In the genomic region with DNA sequence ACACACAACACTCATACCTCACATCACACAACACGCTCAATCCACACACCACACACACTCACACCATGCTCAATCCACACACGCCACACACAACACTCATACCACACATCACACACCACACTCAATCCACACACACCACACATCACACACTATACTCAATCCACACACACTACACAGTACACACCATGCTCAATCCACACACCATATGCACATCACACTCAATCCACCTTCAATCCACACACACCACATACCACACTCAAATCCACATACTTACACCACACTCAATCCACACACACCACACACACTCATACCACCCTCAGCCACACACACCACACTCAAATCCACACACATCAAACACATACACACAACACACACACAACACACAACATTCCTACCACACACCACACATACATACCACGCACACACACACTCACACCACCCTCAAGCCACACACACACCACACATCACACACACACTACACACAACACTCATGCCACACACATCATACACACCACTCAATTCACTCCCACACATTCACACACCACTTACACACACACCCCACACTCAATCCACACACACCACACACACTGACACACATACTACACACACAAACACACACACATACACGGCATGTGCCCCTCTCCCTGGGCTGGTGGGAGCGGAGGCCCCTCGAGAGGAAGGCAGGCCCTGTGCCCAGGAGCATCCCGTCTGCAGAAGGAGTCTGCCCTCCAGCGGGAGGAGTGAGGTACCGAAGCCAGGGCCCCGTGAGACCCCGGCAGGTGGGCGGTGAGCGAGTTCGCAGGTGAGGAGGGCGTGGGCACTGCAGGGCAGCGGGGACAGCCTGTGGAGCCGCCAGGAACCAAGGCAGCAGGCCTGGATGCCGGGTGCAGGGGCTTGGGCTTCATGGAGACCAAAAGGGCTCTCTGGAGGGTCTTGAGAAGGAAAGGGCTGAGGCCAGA, we compare ENCODE assay signal across 1 cellular context.
TF ChIP-seq lines count a peak whose summit lies in the region.

No MANE protein-coding gene starts in this region.

TF ChIP-seq in HepG2, 621 proteins besides CTCF, POLR2A, EP300 and RAD21 (continued from another document and continues in another):
- TF ChIP-seq ZNF318 (CRISPR knock-in tag; IDR thresholded peaks at IDR 0.05) (no peak), SOX13 (IDR thresholded peaks at IDR 0.05) (no peak), SOX13 (CRISPR knock-in tag; conservative IDR thresholded peaks at IDR 0.05 in 1 of 2, IDR thresholded peaks at IDR 0.05 in 1 of 2) (no peak), ZNF143 (CRISPR knock-in tag; IDR thresholded peaks at IDR 0.05) (no peak), FOXP1 (IDR thresholded peaks at IDR 0.05) (no peak), FOXP1 (CRISPR knock-in tag; IDR thresholded peaks at IDR 0.05) (no peak), ZNF230 (CRISPR knock-in tag; IDR thresholded peaks at IDR 0.05) (peak; percentile 53; the same call in 1 of the 2 replicates), CEBPZ (IDR thresholded peaks at IDR 0.05; ENCODE audit: low read length) (no peak), ZBTB40 (IDR thresholded peaks at IDR 0.05) (peak; percentile 19; the same call in 1 of the 2 replicates), ZBTB40 (CRISPR knock-in tag; IDR thresholded peaks at IDR 0.05) (no peak), ZEB1 (IDR thresholded peaks at IDR 0.05; ENCODE audit: insufficient replicate concordance, low read depth) (no peak), DR1 (CRISPR knock-in tag; IDR thresholded peaks at IDR 0.05) (no peak), TOPORS (CRISPR knock-in tag; IDR thresholded peaks at IDR 0.05) (no peak), ZNF562 (CRISPR knock-in tag; IDR thresholded peaks at IDR 0.05; ENCODE audit: borderline replicate concordance) (no peak), ZNF879 (CRISPR knock-in tag; IDR thresholded peaks at IDR 0.05) (no peak), ZNF552 (CRISPR knock-in tag; IDR thresholded peaks at IDR 0.05; ENCODE audit: borderline replicate concordance) (no peak), MIER2 (CRISPR knock-in tag; IDR thresholded peaks at IDR 0.05) (no peak), ELF3 (CRISPR knock-in tag; IDR thresholded peaks at IDR 0.05) (no peak), NR2F2 (IDR thresholded peaks at IDR 0.05; ENCODE audit: borderline replicate concordance, low read depth) (no peak), ZNF883 (CRISPR knock-in tag; IDR thresholded peaks at IDR 0.05; ENCODE audit: not compliant biosample characterization) (peak; percentile 45), TAF15 (IDR thresholded peaks at IDR 0.05; ENCODE audit: low read depth, low read length, poor library complexity, severe bottlenecking) (no peak)
- TF ChIP-seq, protein P1, sequence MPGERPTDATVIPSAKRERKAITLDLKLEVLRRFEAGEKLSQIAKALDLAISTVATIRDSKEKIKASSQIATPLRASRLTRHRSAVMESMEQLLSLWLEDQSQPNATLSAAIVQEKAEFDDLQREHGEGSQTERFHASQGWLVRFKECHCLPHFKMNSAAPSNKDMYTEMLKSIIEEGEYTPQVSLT (CRISPR knock-in tag; IDR thresholded peaks at IDR 0.05; ENCODE audit: borderline replicate concordance, low read depth), result no peak
- TF ChIP-seq, protein P2, sequence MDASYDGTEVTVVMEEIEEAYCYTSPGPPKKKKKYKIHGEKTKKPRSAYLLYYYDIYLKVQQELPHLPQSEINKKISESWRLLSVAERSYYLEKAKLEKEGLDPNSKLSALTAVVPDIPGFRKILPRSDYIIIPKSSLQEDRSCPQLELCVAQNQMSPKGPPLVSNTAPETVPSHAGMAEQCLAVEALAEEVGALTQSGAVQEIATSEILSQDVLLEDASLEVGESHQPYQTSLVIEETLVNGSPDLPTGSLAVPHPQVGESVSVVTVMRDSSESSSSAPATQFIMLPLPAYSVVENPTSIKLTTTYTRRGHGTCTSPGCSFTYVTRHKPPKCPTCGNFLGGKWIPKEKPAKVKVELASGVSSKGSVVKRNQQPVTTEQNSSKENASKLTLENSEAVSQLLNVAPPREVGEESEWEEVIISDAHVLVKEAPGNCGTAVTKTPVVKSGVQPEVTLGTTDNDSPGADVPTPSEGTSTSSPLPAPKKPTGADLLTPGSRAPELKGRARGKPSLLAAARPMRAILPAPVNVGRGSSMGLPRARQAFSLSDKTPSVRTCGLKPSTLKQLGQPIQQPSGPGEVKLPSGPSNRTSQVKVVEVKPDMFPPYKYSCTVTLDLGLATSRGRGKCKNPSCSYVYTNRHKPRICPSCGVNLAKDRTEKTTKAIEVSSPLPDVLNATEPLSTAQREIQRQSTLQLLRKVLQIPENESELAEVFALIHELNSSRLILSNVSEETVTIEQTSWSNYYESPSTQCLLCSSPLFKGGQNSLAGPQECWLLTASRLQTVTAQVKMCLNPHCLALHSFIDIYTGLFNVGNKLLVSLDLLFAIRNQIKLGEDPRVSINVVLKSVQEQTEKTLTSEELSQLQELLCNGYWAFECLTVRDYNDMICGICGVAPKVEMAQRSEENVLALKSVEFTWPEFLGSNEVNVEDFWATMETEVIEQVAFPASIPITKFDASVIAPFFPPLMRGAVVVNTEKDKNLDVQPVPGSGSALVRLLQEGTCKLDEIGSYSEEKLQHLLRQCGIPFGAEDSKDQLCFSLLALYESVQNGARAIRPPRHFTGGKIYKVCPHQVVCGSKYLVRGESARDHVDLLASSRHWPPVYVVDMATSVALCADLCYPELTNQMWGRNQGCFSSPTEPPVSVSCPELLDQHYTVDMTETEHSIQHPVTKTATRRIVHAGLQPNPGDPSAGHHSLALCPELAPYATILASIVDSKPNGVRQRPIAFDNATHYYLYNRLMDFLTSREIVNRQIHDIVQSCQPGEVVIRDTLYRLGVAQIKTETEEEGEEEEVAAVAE (CRISPR knock-in tag; IDR thresholded peaks at IDR 0.05; ENCODE audit: borderline replicate concordance), result no peak
